13 cellular contexts compared by ENCODE assay signal in the genomic region with DNA sequence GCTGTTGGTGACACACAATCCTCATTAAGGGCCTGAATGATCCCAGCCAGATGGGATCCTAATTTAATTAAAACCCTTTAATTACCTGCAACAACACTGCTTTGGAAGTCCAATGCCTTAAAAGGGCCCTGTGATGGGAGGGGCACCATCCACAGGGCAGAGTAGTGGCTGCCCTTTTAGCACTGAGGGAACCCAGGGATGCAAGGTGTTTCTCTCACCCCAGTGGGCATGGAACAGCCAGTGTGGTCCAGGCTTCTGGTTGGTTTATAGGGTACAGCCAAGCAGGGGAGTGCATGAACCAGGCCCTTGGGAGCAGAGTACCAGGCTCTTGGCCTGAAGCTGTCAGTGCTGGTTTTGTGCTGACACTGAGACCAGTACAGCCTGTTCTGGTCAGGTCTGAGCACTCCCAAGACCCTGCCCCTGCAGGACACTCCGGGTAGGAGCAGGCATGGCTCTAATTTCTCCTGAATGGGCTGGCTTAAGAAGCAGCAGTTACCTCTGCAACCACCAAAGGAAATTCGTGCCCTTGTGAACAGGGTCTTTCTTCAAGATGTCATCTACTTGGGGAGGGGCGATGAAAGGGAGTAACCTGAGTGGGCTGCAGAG. TPM values are rescaled to one million over a fixed set of nuclear protein-coding genes. Genes with fewer than 3 reads are reported as not detected.
DNase-seq lines count a peak whose midpoint lies in the region; ATAC-seq and TF ChIP-seq lines count a peak whose summit lies in the region.
"Had no signal": no experiment of that assay in that cellular context is flagged by ENCODE, and none has a peak within 500 bp of the region (broad histone marks: within the 10 kb centered on the region; RNA-seq: fewer than 3 reads in every experiment).

No MANE protein-coding gene starts in this region.

- H3K27me3 Mint-ChIP-seq in activated CD4-positive, alpha-beta T cell treated with anti-CD3 and anti-CD28 coated beads, Interleukin-2, amount 10 ng/mL, durations not matched to agents 7 days and 5 days, result no peaks in the 10 kb centered on the region
- H3K27me3 Mint-ChIP-seq in activated CD4-positive, alpha-beta T cell treated with anti-CD3 and anti-CD28 coated beads for 36 hours, result no peaks in the 10 kb centered on the region
- H3K27me3 Mint-ChIP-seq: IgD-negative memory B cell had no signal

- H3K36me3 ChIP-seq in right atrium auricular region, result peaks cover 2% of the 10 kb centered on the region

- no peaks in the 10 kb centered on the region for H3K27me3 ChIP-seq in right atrium auricular region

- no peaks in the 10 kb centered on the region for H3K9me3 Mint-ChIP-seq in activated CD4-positive, alpha-beta T cell treated with anti-CD3 and anti-CD28 coated beads, Interleukin-2, amount 10 ng/mL, durations not matched to agents 7 days and 5 days
- no peaks in the 10 kb centered on the region for H3K9me3 Mint-ChIP-seq in activated CD4-positive, alpha-beta T cell treated with anti-CD3 and anti-CD28 coated beads for 36 hours (ENCODE audit: low read depth)
- H3K9me3 Mint-ChIP-seq: IgD-negative memory B cell had no signal

- H3K36me3 Mint-ChIP-seq in activated CD4-positive, alpha-beta T cell treated with anti-CD3 and anti-CD28 coated beads, Interleukin-2, amount 10 ng/mL, durations not matched to agents 7 days and 5 days (ENCODE audit: low read depth), result no peaks in the 10 kb centered on the region
- no peaks in the 10 kb centered on the region for H3K36me3 Mint-ChIP-seq in activated CD4-positive, alpha-beta T cell treated with anti-CD3 and anti-CD28 coated beads for 36 hours (ENCODE audit: low read depth)

- H3K9me3 ChIP-seq in right atrium auricular region, result no peaks in the 10 kb centered on the region

- no peak for TF ChIP-seq CTCF in right atrium auricular region (IDR thresholded peaks at IDR 0.05)
- peak; percentile 22 for TF ChIP-seq CTCF in fibroblast of the aortic adventitia (IDR thresholded peaks at IDR 0.05; ENCODE audit: insufficient read depth, low read length)

- CTCF ChIA-PET in activated CD4-positive, alpha-beta T cell treated with anti-CD3 and anti-CD28 coated beads, Interleukin-2, amount 10 ng/mL, durations not matched to agents 7 days and 5 days (lab: Charles Lee), result no interaction called here
- CTCF ChIA-PET in activated CD4-positive, alpha-beta T cell treated with anti-CD3 and anti-CD28 coated beads for 36 hours (lab: Charles Lee), result interaction anchor here (1.5 kb wide), 1 partner anchor 111 kb away, joined by 3 read pairs; no protein-coding TSS in a partner anchor

- no peak overlapping the region for H3K27ac Mint-ChIP-seq in activated CD4-positive, alpha-beta T cell treated with anti-CD3 and anti-CD28 coated beads, Interleukin-2, amount 10 ng/mL, durations not matched to agents 7 days and 5 days
- H3K27ac Mint-ChIP-seq in activated CD4-positive, alpha-beta T cell treated with anti-CD3 and anti-CD28 coated beads for 36 hours, result no peak overlapping the region
- H3K27ac Mint-ChIP-seq: IgD-negative memory B cell had no signal

- no peak overlapping the region for H3K4me3 ChIP-seq in right atrium auricular region
- H3K4me3 ChIP-seq in fibroblast of the aortic adventitia (ENCODE audit: low read depth, low read length), result no peak overlapping the region

- H3K4me1 Mint-ChIP-seq in activated CD4-positive, alpha-beta T cell treated with anti-CD3 and anti-CD28 coated beads, Interleukin-2, amount 10 ng/mL, durations not matched to agents 7 days and 5 days, result no peaks in the 10 kb centered on the region
- H3K4me1 Mint-ChIP-seq in activated CD4-positive, alpha-beta T cell treated with anti-CD3 and anti-CD28 coated beads for 36 hours, result no peaks in the 10 kb centered on the region

- no peak overlapping the region for H3K27ac ChIP-seq in right atrium auricular region
- H3K27ac ChIP-seq: epithelial cell of prostate had no signal

- intact Hi-C loops in cardiac septum (cut with DNase I), result no loop called here
- intact Hi-C loops in activated CD4-positive, alpha-beta T cell treated with anti-CD3 and anti-CD28 coated beads for 36 hours (cut with DNase I, micrococcal nuclease), result no loop called here

- DNase-seq in cardiac septum (ENCODE audit: low spot score) (peak; percentile 47), right atrium auricular region (ENCODE audit: low spot score) (no peak), RKO (ENCODE audit: low spot score) (peak; percentile 39), fibroblast of the aortic adventitia (ENCODE audit: low read depth) (no peak), putamen (ENCODE audit: low spot score) (no peak)
- DNase-seq in activated CD4-positive, alpha-beta T cell treated with anti-CD3 and anti-CD28 coated beads, Interleukin-2, amount 10 ng/mL, durations not matched to agents 7 days and 5 days, result no peak
- DNase-seq in activated CD4-positive, alpha-beta T cell treated with anti-CD3 and anti-CD28 coated beads for 36 hours, result no peak
- DNase-seq: NCI-H510A treated with DMSO at 0.1 percent for 48 hours; stimulated activated CD4-positive, alpha-beta T cell treated with anti-CD3 and anti-CD28 coated beads, Interleukin-4, amount 100 ng/mL, for 4 hours; substantia nigra had no signal

- POLR2A ChIA-PET in activated CD4-positive, alpha-beta T cell treated with anti-CD3 and anti-CD28 coated beads, Interleukin-2, amount 10 ng/mL, durations not matched to agents 7 days and 5 days (lab: Charles Lee), result no interaction called here
- POLR2A ChIA-PET in activated CD4-positive, alpha-beta T cell treated with anti-CD3 and anti-CD28 coated beads for 36 hours (lab: Charles Lee), result interaction anchor here (0.7 kb wide), 1 partner anchor 42 kb away, joined by 4 read pairs; no protein-coding TSS in a partner anchor

- peaks cover 0 to 15% of the 10 kb centered on the region in 2 donors for H3K4me1 ChIP-seq in right atrium auricular region

- ATAC-seq in GM21576 (IDR thresholded peaks at IDR 0.05; ENCODE audit: unreplicated experiment), result no peak
- ATAC-seq in activated CD4-positive, alpha-beta T cell treated with anti-CD3 and anti-CD28 coated beads for 36 hours, result no peak

- H3K4me3 Mint-ChIP-seq in activated CD4-positive, alpha-beta T cell treated with anti-CD3 and anti-CD28 coated beads, Interleukin-2, amount 10 ng/mL, durations not matched to agents 7 days and 5 days, result no peak overlapping the region
- H3K4me3 Mint-ChIP-seq in activated CD4-positive, alpha-beta T cell treated with anti-CD3 and anti-CD28 coated beads for 36 hours, result no peak overlapping the region
- H3K4me3 Mint-ChIP-seq: IgD-negative memory B cell had no signal

RNA-seq across cellular contexts. Expression of a gene that starts 9.9 kb away (rescaled TPM):
- total RNA-seq in cardiac septum (4.4 TPM), right atrium auricular region (1 to 10 TPM; 3.4 to 8.8 TPM), fibroblast of the aortic adventitia (ENCODE audit: low replicate concordance) (1.4 and 1.9 TPM in 2 replicates)
- not detected for total RNA-seq in activated CD4-positive, alpha-beta T cell treated with anti-CD3 and anti-CD28 coated beads, Interleukin-2, amount 10 ng/mL, durations not matched to agents 7 days and 5 days
- total RNA-seq in activated CD4-positive, alpha-beta T cell treated with anti-CD3 and anti-CD28 coated beads for 36 hours, result under 1 TPM; 0.09 TPM

Comparison
In these comparisons a context has a peak if more than half of its experiments do, and no peak if none do; other contexts are left out.
1. DNase-seq: peak in cardiac septum (single experiment) and RKO (single experiment); none in right atrium auricular region (single experiment), fibroblast of the aortic adventitia (single experiment), activated CD4-positive, alpha-beta T cell treated with anti-CD3 and anti-CD28 coated beads, Interleukin-2, amount 10 ng/mL, durations not matched to agents 7 days and 5 days (single experiment), putamen (single experiment) and activated CD4-positive, alpha-beta T cell treated with anti-CD3 and anti-CD28 coated beads for 36 hours (single experiment).